8 cellular contexts compared by ENCODE assay signal in the genomic region with DNA sequence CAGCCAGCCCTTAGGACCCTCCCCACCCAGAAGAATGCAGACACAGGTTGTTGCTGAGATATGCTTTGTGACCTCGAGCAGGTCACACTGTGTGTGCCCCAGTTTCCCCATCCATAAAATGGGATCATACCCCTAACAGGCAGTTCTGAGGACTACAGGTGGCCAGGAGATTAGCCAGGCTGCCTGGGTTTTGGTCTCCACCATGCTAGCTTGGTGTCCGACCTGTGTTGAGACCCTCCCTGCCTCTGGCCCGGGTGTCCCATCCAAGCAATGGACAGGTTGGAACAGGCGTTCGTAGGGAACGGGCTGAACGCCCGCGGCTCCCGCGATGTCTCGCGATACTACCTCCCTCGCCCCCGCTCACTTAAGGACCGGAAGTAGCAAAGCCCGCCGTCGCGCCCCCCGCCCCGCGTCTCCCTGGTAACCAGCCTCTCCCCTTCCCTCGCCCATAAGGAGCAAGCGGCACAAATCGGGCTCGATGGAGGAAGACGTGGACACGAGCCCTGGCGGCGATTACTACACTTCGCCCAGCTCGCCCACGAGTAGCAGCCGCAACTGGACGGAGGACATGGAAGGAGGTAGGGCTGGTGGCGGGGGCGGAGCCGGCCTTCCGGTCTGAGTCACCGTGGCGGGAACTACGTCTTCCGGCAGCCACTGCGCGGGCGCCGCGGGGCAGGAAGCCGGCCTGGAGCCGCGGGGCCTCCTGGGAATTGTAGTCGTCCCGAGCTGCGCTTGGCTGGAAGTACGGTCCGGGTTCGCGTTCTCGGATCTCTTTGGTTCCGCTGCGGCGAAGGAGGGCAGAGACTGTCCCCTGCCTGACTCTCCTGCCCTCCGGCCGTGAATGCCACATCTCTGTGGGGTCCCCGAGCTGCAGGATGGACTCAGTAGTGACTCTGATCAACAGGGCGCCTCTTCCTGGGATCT. TPM values are rescaled to one million over a fixed set of nuclear protein-coding genes. Genes with fewer than 3 reads are reported as not detected.
DNase-seq lines count a peak whose midpoint lies in the region; ATAC-seq and TF ChIP-seq lines count a peak whose summit lies in the region.

No MANE protein-coding gene starts in this region.

- TF ChIP-seq POLR2A in GM19099 (IDR thresholded peaks at IDR 0.05; ENCODE audit: extremely low read depth, insufficient read length, low read depth) (peak; percentile 79), right lobe of liver (IDR thresholded peaks at IDR 0.05) (no peak)

- H3K4me1 Mint-ChIP-seq in activated CD4-positive, alpha-beta memory T cell treated with anti-CD3 and anti-CD28 coated beads for 36 hours (ENCODE audit: low read depth): peaks cover 16% of the 10 kb centered on the region

- peaks cover 0 to 54% (median 19%) of the 10 kb centered on the region in 4 donors for H3K36me3 ChIP-seq in right lobe of liver

- peaks cover 15% of the 10 kb centered on the region for H3K36me3 Mint-ChIP-seq in activated CD4-positive, alpha-beta memory T cell treated with anti-CD3 and anti-CD28 coated beads for 36 hours

- ATAC-seq in HG03432 (IDR thresholded peaks at IDR 0.05; ENCODE audit: unreplicated experiment) (peak; percentile 86), right lobe of liver (peak; percentile 68 to 82 (median 72))

- TF ChIP-seq CTCF in AG09309 (IDR thresholded peaks at IDR 0.05; ENCODE audit: control insufficient read depth, insufficient read depth, low read depth, low read length, missing control alignments) (no peak), dorsolateral prefrontal cortex (IDR thresholded peaks at IDR 0.05 in 54 of 56, conservative IDR thresholded peaks at IDR 0.05 in 2 of 56; ENCODE audit: low read depth in 1 of 56, partially characterized antibody in 56 of 56) (peak in 27 of 56 donors; percentile 6 to 60 (median 27)), right lobe of liver (IDR thresholded peaks at IDR 0.05) (no peak)

- H3K4me3 Mint-ChIP-seq in activated CD4-positive, alpha-beta memory T cell treated with anti-CD3 and anti-CD28 coated beads for 36 hours: peak overlapping the region; percentile 96

- no peaks in the 10 kb centered on the region for H3K27me3 ChIP-seq in dorsolateral prefrontal cortex
- no peaks in the 10 kb centered on the region for H3K27me3 ChIP-seq in right lobe of liver

- POLR2A ChIA-PET in activated CD4-positive, alpha-beta memory T cell treated with anti-CD3 and anti-CD28 coated beads for 36 hours (lab: Charles Lee): interaction anchor here (1.1 kb wide), 1 partner anchor 66 kb away, joined by 4 read pairs; the partner anchor contains the start of gene DOHH

- H3K27me3 Mint-ChIP-seq in activated CD4-positive, alpha-beta memory T cell treated with anti-CD3 and anti-CD28 coated beads for 36 hours: no peaks in the 10 kb centered on the region

- intact Hi-C loops in activated CD4-positive, alpha-beta memory T cell treated with anti-CD3 and anti-CD28 coated beads for 36 hours (cut with micrococcal nuclease): loop anchor here (1.0 kb wide), 1 partner anchor 400 kb away; no protein-coding TSS in a partner anchor
- intact Hi-C loops in dorsolateral prefrontal cortex (cut with DNase I) (loop anchor here (1.0 to 5.0 kb wide), 3 partner anchors 32 to 93 kb away; partner anchors contain the start of gene FZR1 (in 1 of the 2)), right lobe of liver (cut with DNase I) (loop anchor here (10.0 kb wide), 2 partner anchors 90 to 110 kb away; no protein-coding TSS in a partner anchor)

- peak overlapping the region; percentile 98 for H3K27ac Mint-ChIP-seq in activated CD4-positive, alpha-beta memory T cell treated with anti-CD3 and anti-CD28 coated beads for 36 hours

- peak overlapping the region; percentile 70 to 98 (median 92) for H3K27ac ChIP-seq in dorsolateral prefrontal cortex
- H3K27ac ChIP-seq in right lobe of liver: peak overlapping the region; percentile 70 to 81 (median 77)

- 61% methylated on average over 3 of the region's 67 CpGs for WGBS in right lobe of liver (ENCODE audit: insufficient coverage, low coverage, low lambda C conversion rate, missing lambda C conversion rate)

- H3K4me1 ChIP-seq in right lobe of liver: peaks cover 0 to 33% (median 11%) of the 10 kb centered on the region in 4 donors

- H3K4me3 ChIP-seq in AG09309 (ENCODE audit: control insufficient read depth, low read depth, low read length) (peak overlapping the region; percentile 27), dorsolateral prefrontal cortex (peak overlapping the region; percentile 43 to 90 (median 67)), right lobe of liver (peak overlapping the region; percentile 12 to 40 (median 21))

- H3K9me3 Mint-ChIP-seq in activated CD4-positive, alpha-beta memory T cell treated with anti-CD3 and anti-CD28 coated beads for 36 hours: peaks cover 8% of the 10 kb centered on the region

- CTCF ChIA-PET in activated CD4-positive, alpha-beta memory T cell treated with anti-CD3 and anti-CD28 coated beads for 36 hours (lab: Charles Lee): interaction anchor here (0.6 kb wide), 1 partner anchor 108 kb away, joined by 3 read pairs; no protein-coding TSS in a partner anchor

- no peaks in the 10 kb centered on the region for H3K9me3 ChIP-seq in right lobe of liver

- DNase-seq in AG09309 (ENCODE audit: low read depth) (peak; percentile 67), NCI-H526 treated with DMSO at 0.1 percent for 48 hours (lab: John Stamatoyannopoulos, UW) (peak; percentile 85), dorsolateral prefrontal cortex (peak; percentile 86 to 97 (median 94)), right lobe of liver (peak; percentile 85 to 93 (median 93))
- peak; percentile 97 for DNase-seq in activated CD4-positive, alpha-beta memory T cell treated with anti-CD3 and anti-CD28 coated beads for 36 hours
- DNase-seq in stimulated activated CD4-positive, alpha-beta T cell treated with anti-CD3 and anti-CD28 coated beads, Interleukin-4, amount 100 ng/mL, for 1 hour: peak; percentile 97

RNA-seq across cellular contexts. Expression of gene SMIM24, which starts 45.4 kb away (rescaled TPM):
- total RNA-seq in activated CD4-positive, alpha-beta memory T cell treated with anti-CD3 and anti-CD28 coated beads for 36 hours: not detected
- total RNA-seq in dorsolateral prefrontal cortex (10 to 100 TPM in 4 of 120 experiments, 1 to 10 TPM in 112, under 1 TPM in 3, not detected in 1; 0.80 to 14.7 (median 4.2) TPM), right lobe of liver (10 to 100 TPM in 1 of 6 experiments, 1 to 10 TPM in 4, not detected in 1; 2.1 to 38.1 (median 6.6) TPM)

RNA-seq across cellular contexts. Expression of gene SMIM44, which starts 48.3 kb away (rescaled TPM):
- not detected for total RNA-seq in activated CD4-positive, alpha-beta memory T cell treated with anti-CD3 and anti-CD28 coated beads for 36 hours
- total RNA-seq in dorsolateral prefrontal cortex (1 to 10 TPM in 2 of 120 experiments, not detected in 118; 1.4 to 1.6 TPM), right lobe of liver (not detected)

Comparison
In these comparisons a context has a peak if more than half of its experiments do, and no peak if none do; other contexts are left out.
1. Peak in every context shown above with its lines: DNase-seq, ATAC-seq, H3K4me3 ChIP-seq and H3K27ac ChIP-seq.